ENCODE assay signal across 13 cellular contexts in the genomic region with DNA sequence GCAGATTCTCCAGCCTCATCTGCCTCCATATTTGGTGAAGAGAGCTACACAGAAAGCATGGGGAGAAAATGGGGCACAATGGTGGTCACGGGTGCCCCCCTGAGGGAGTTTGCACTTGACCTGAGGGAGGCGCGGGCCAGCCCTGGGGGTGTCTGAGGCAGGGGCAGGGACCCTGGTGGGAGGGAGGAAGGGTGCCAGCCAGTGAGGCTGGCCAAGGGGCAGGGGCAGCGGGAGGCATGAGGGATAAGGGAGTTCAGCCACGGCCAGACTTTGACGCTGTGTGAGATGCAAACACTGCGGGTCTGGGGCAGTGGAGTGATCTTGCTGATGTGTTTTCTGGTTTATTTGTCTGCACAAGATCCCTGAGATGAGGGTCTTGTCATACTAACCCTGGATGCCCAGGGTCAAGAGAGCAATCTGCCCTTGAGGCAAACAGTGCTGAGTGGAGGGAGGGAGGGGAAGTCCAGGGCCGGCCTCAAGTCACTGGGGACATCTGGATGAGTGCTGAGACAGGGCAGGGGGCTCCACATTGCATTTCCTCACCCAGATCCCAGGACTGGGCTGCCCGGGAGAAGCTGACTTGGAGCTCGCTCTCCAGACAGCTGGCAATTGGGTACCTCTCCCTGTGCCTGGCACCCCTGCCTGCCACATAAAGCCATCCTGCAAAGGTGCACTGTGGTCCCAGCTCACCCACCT.
"Had no signal": no experiment of that assay in that cellular context is flagged by ENCODE, and none has a peak within 500 bp of the region (broad histone marks: within the 10 kb centered on the region; RNA-seq: fewer than 3 reads in every experiment).

No MANE protein-coding gene starts in this region.

- DNase-seq: activated CD4-positive, alpha-beta T cell treated with anti-CD3 and anti-CD28 coated beads, Interleukin-2, amount 50 U/mL, for 1 hour; erythroblast; hypothalamus; mucosa of descending colon; naive thymus-derived CD8-positive, alpha-beta T cell; nucleus accumbens; stimulated activated CD4-positive, alpha-beta T cell treated with anti-CD3 and anti-CD28 coated beads, Interleukin-4, amount 100 ng/mL, for 24 hours; stimulated activated naive CD8-positive, alpha-beta T cell treated with anti-CD3 and anti-CD28 coated beads, Interleukin-15, amount 100 ng/mL, for 72 hours; T-helper 2 cell had no signal

- H3K9me3 ChIP-seq: mucosa of descending colon, vagina had no signal

- H3K27ac Mint-ChIP-seq: brain; dendritic cell treated with granulocyte-macrophage colony-stimulating factor and Interleukin-4, amounts not matched to agents 40 ng/mL and 50 ng/mL, for 4 days; stimulated activated naive CD8-positive, alpha-beta T cell treated with anti-CD3 and anti-CD28 coated beads, Interleukin-15, amount 100 ng/mL, for 72 hours had no signal

- H3K4me3 ChIP-seq: mucosa of descending colon, vagina had no signal

- H3K4me1 Mint-ChIP-seq: brain had no signal

- H3K36me3 Mint-ChIP-seq: naive thymus-derived CD8-positive, alpha-beta T cell had no signal

- ATAC-seq: left colon; mucosa of descending colon; naive thymus-derived CD8-positive, alpha-beta T cell; stimulated activated naive CD8-positive, alpha-beta T cell treated with anti-CD3 and anti-CD28 coated beads, Interleukin-15, amount 100 ng/mL, for 72 hours had no signal

- H3K4me1 ChIP-seq: vagina had no signal

- H3K27me3 ChIP-seq: vagina had no signal

- H3K27ac ChIP-seq: vagina had no signal

- H3K4me3 Mint-ChIP-seq: brain; dendritic cell treated with granulocyte-macrophage colony-stimulating factor and Interleukin-4, amounts not matched to agents 40 ng/mL and 50 ng/mL, for 4 days; naive thymus-derived CD8-positive, alpha-beta T cell; stimulated activated naive CD8-positive, alpha-beta T cell treated with anti-CD3 and anti-CD28 coated beads, Interleukin-15, amount 100 ng/mL, for 72 hours had no signal

- H3K36me3 ChIP-seq: vagina had no signal
